17 cellular contexts compared by ENCODE assay signal in genomic region chr11:70674605-70675004, GRCh38.
"Had no signal": no experiment of that assay in that cellular context is flagged by ENCODE, and none has a peak within 500 bp of the region (broad histone marks: within the 10 kb centered on the region; RNA-seq: fewer than 3 reads in every experiment).

No MANE protein-coding gene starts in this region.

- H3K9ac ChIP-seq: KMS-11, SK-N-SH had no signal

- H3K9me3 ChIP-seq: SK-N-SH had no signal

- H3K27ac ChIP-seq: KMS-11 had no signal

- DNase-seq: IMR-90, Kasumi-1, MM.1S, NCI-H1092 treated with DMSO at 0.1 percent for 48 hours, NCI-H187, NCI-H2081 treated with DMSO at 0.1 percent for 48 hours, NCI-H2171, NCI-H226, NCI-H446, NCI-H510A, NCI-H524 treated with DMSO at 0.1 percent for 48 hours, RPMI8226, SHP77, SK-N-SH, SW 1271 had no signal

- H3K4me2 ChIP-seq: KMS-11, SK-N-SH had no signal

- FAIRE-seq: RCC 7860 had no signal
